26 cellular contexts compared by ENCODE assay signal in genomic region chr18:59012815-59013677, GRCh38.
DNase-seq lines count a peak whose midpoint lies in the region; ATAC-seq and TF ChIP-seq lines count a peak whose summit lies in the region.
"Had no signal": no experiment of that assay in that cellular context is flagged by ENCODE, and none has a peak within 500 bp of the region (broad histone marks: within the 10 kb centered on the region; RNA-seq: fewer than 3 reads in every experiment).

No MANE protein-coding gene starts in this region.

- H4K20me1 ChIP-seq in GM23338 (replicated peaks; ENCODE audit: insufficient read depth) (no peaks in the 10 kb centered on the region), hepatocyte (ENCODE audit: insufficient read depth, poor library complexity, severe bottlenecking) (no peaks in the 10 kb centered on the region)
- H4K20me1 ChIP-seq: BLaER1 treated with 17β-estradiol and CSF1 and Interleukin-3, amounts not matched to agents 10 nM and 100 nM had no signal

- peaks cover 12% of the 10 kb centered on the region for H3K4me1 Mint-ChIP-seq in GM23338

- peak overlapping the region; percentile 84 for H2AFZ ChIP-seq in GM23338
- H2AFZ ChIP-seq in hepatocyte, result no peak overlapping the region

- DNase-seq in GM23338 (ENCODE audit: low spot score) (no peak), SK-N-MC (ENCODE audit: low read depth, low spot score) (no peak), hepatocyte (ENCODE audit: low spot score) (no peak), renal cortical epithelial cell (ENCODE audit: low read depth) (peak; percentile 57), AG20443 (ENCODE audit: low spot score) (no peak), UCSD-AML1 (lab: John Stamatoyannopoulos, UW; ENCODE audit: unreplicated experiment) (no peak)
- no peak for DNase-seq in effector memory CD4-positive, alpha-beta T cell
- DNase-seq: activated B cell treated with CpG ODN at 0.5 μM for 24 hours; activated CD4-positive, alpha-beta T cell treated with anti-CD3 and anti-CD28 coated beads, Interleukin-2, amount 50 U/mL, for 1 hour; activated T-cell treated with anti-CD3 and anti-CD28 coated beads, Interleukin-2, amount 50 U/mL, for 4 hours; brain microvascular endothelial cell; Caco-2; effector CD8-positive, alpha-beta T cell; foreskin fibroblast; GF-D8; heart right ventricle; Karpas-422; NCI-H446 treated with DMSO at 0.1 percent for 48 hours; nucleus accumbens; Right ventricle myocardium superior; stimulated activated CD4-positive, alpha-beta T cell treated with anti-CD3 and anti-CD28 coated beads, Interleukin-2, amount 100 ng/mL, for 48 hours; upper lobe of right lung had no signal

- H3K79me2 ChIP-seq in GM23338 (replicated peaks; ENCODE audit: insufficient read depth), result no peaks in the 10 kb centered on the region
- H3K79me2 ChIP-seq in hepatocyte, result no peaks in the 10 kb centered on the region

- peak overlapping the region; percentile 62 for H3K9ac ChIP-seq in SK-N-MC (ENCODE audit: insufficient read length)
- H3K9ac ChIP-seq: BLaER1 treated with 17β-estradiol and CSF1 and Interleukin-3, amounts not matched to agents 10 nM and 100 nM had no signal

- no peak overlapping the region for H3K4me3 Mint-ChIP-seq in GM23338
- H3K4me3 Mint-ChIP-seq: activated B cell treated with CpG ODN at 0.5 μM for 24 hours; activated T-cell treated with anti-CD3 and anti-CD28 coated beads, Interleukin-2, amount 50 U/mL, for 4 hours had no signal

- peaks cover 12% of the 10 kb centered on the region; the same call in 2 of the 3 replicates for H3K9me3 Mint-ChIP-seq in GM23338

- H3K36me3 ChIP-seq in GM23338 (ENCODE audit: insufficient read depth), result 0 out of 2 replicates have a peak, but pooled peaks cover 8% of the 10 kb centered on the region
- H3K36me3 ChIP-seq in SK-N-MC (ENCODE audit: insufficient read depth, low read length), result no peaks in the 10 kb centered on the region
- H3K36me3 ChIP-seq in hepatocyte (replicated peaks; ENCODE audit: insufficient read depth, low read depth), result no peaks in the 10 kb centered on the region
- H3K36me3 ChIP-seq in effector memory CD4-positive, alpha-beta T cell (ENCODE audit: control insufficient read depth, insufficient read depth, low read length), result no peaks in the 10 kb centered on the region
- H3K36me3 ChIP-seq: BLaER1 treated with 17β-estradiol and CSF1 and Interleukin-3, amounts not matched to agents 10 nM and 100 nM; brain microvascular endothelial cell; heart right ventricle; upper lobe of right lung had no signal

- no peaks in the 10 kb centered on the region for H3F3A ChIP-seq in GM23338 (replicated peaks; ENCODE audit: low read depth)

- peaks cover 3% of the 10 kb centered on the region for H3K27me3 Mint-ChIP-seq in GM23338 (ENCODE audit: insufficient read depth, low read depth, poor library complexity)
- H3K27me3 Mint-ChIP-seq: activated B cell treated with CpG ODN at 0.5 μM for 24 hours had no signal

- peaks cover 5% of the 10 kb centered on the region; the same call in 1 of the 2 replicates for H3K9me3 ChIP-seq in SK-N-MC (ENCODE audit: low read depth, low read length)
- no peaks in the 10 kb centered on the region for H3K9me3 ChIP-seq in hepatocyte (ENCODE audit: low read depth)
- no peaks in the 10 kb centered on the region for H3K9me3 ChIP-seq in effector memory CD4-positive, alpha-beta T cell (ENCODE audit: control insufficient read depth, low read length)
- H3K9me3 ChIP-seq: Caco-2, upper lobe of right lung had no signal

- ATAC-seq in GM23338 (peak; percentile 20; the same call in 2 of the 3 replicates), HG02678 (IDR thresholded peaks at IDR 0.05; ENCODE audit: unreplicated experiment) (no peak)
- ATAC-seq: activated T-cell treated with anti-CD3 and anti-CD28 coated beads, Interleukin-2, amount 50 U/mL, for 4 hours; esophagus mucosa; heart right ventricle; upper lobe of right lung had no signal

- H3K27me3 ChIP-seq in GM23338 (ENCODE audit: insufficient read depth), result no peaks in the 10 kb centered on the region
- no peaks in the 10 kb centered on the region for H3K27me3 ChIP-seq in hepatocyte
- H3K27me3 ChIP-seq in effector memory CD4-positive, alpha-beta T cell (replicated peaks; ENCODE audit: control insufficient read depth, insufficient read depth, low read length, poor library complexity, severe bottlenecking), result no peaks in the 10 kb centered on the region
- H3K27me3 ChIP-seq: BLaER1 treated with 17β-estradiol and CSF1 and Interleukin-3, amounts not matched to agents 10 nM and 100 nM; brain microvascular endothelial cell; heart right ventricle; upper lobe of right lung had no signal

- H3K4me2 ChIP-seq in GM23338 (no peak overlapping the region), hepatocyte (no peak overlapping the region)
- H3K4me2 ChIP-seq: BLaER1 treated with 17β-estradiol and CSF1 and Interleukin-3, amounts not matched to agents 10 nM and 100 nM had no signal

- 61% methylated on average over 6 of the region's 6 CpGs for WGBS in hepatocyte (ENCODE audit: low lambda C conversion rate, missing lambda C conversion rate)

- H3K4me1 ChIP-seq in GM23338 (ENCODE audit: insufficient read depth), result peaks cover 6% of the 10 kb centered on the region; the same call in 1 of the 2 replicates
- no peaks in the 10 kb centered on the region for H3K4me1 ChIP-seq in hepatocyte (ENCODE audit: insufficient read depth)
- H3K4me1 ChIP-seq in effector memory CD4-positive, alpha-beta T cell (ENCODE audit: control insufficient read depth, insufficient read depth, low read length, poor library complexity, severe bottlenecking), result no peaks in the 10 kb centered on the region
- H3K4me1 ChIP-seq: Caco-2, upper lobe of right lung had no signal

- H3K9me2 ChIP-seq in GM23338 (ENCODE audit: insufficient read depth) (no peaks in the 10 kb centered on the region), hepatocyte (replicated peaks; ENCODE audit: insufficient read depth) (no peaks in the 10 kb centered on the region)

- H3K36me3 Mint-ChIP-seq in GM23338 (ENCODE audit: low read depth), result peaks cover 7% of the 10 kb centered on the region; the same call in 2 of the 3 replicates

- H3K27ac ChIP-seq in GM23338 (ENCODE audit: low read depth) (no peak overlapping the region), SK-N-MC (peak overlapping the region; percentile 85), hepatocyte (peak overlapping the region; percentile 13)
- H3K27ac ChIP-seq in effector memory CD4-positive, alpha-beta T cell (ENCODE audit: insufficient read depth, low read length, poor library complexity, severe bottlenecking), result no peak overlapping the region
- H3K27ac ChIP-seq: BLaER1 treated with 17β-estradiol and CSF1 and Interleukin-3, amounts not matched to agents 10 nM and 100 nM; brain microvascular endothelial cell; heart right ventricle; HL-60; upper lobe of right lung had no signal

- TF ChIP-seq CTCF in GM23338 (conservative IDR thresholded peaks at IDR 0.05; ENCODE audit: low read depth in 2 of 2) (no peak), hepatocyte (IDR thresholded peaks at IDR 0.05; ENCODE audit: poor library complexity) (no peak)

- no peak overlapping the region for H3K27ac Mint-ChIP-seq in GM23338
- H3K27ac Mint-ChIP-seq: activated B cell treated with CpG ODN at 0.5 μM for 24 hours had no signal

- H3K4me3 ChIP-seq in GM23338 (no peak overlapping the region), SK-N-MC (peak overlapping the region; percentile 15; the same call in 1 of the 2 replicates), hepatocyte (no peak overlapping the region)
- no peak overlapping the region for H3K4me3 ChIP-seq in effector memory CD4-positive, alpha-beta T cell (ENCODE audit: insufficient read depth, low read depth, low read length, poor library complexity, severe bottlenecking)
- H3K4me3 ChIP-seq: BLaER1 treated with 17β-estradiol and CSF1 and Interleukin-3, amounts not matched to agents 10 nM and 100 nM; heart right ventricle; upper lobe of right lung had no signal

Comparison
In these comparisons a context has a peak if more than half of its experiments do, and no peak if none do; other contexts are left out.
1. H3K27ac ChIP-seq: peak in SK-N-MC (single experiment) and hepatocyte (single experiment); none in GM23338 (single experiment) and effector memory CD4-positive, alpha-beta T cell (single experiment).